In genomic region chr4:11367371-11367770, GRCh38 we compare ENCODE assay signal across 10 cellular contexts.
DNase-seq lines count a peak whose midpoint lies in the region; ATAC-seq and TF ChIP-seq lines count a peak whose summit lies in the region.
"Had no signal": no experiment of that assay in that cellular context is flagged by ENCODE, and none has a peak within 500 bp of the region (broad histone marks: within the 10 kb centered on the region; RNA-seq: fewer than 3 reads in every experiment).

No MANE protein-coding gene starts in this region.

- no peak overlapping the region for H3K27ac Mint-ChIP-seq in activated T-helper 17 cell treated with anti-CD3 and anti-CD28 coated beads, Interleukin-2, amount 50 U/mL, for 72 hours
- no peak overlapping the region for H3K27ac Mint-ChIP-seq in CD4-positive, alpha-beta memory T cell
- no peak overlapping the region for H3K27ac Mint-ChIP-seq in WTC11

- no peak overlapping the region for H3K27ac ChIP-seq in gastrocnemius medialis
- no peak overlapping the region for H3K27ac ChIP-seq in CD4-positive, alpha-beta memory T cell (ENCODE audit: low read depth, low read length)
- H3K27ac ChIP-seq: foreskin keratinocyte had no signal

- H3K27me3 ChIP-seq in gastrocnemius medialis, result no peaks in the 10 kb centered on the region
- no peaks in the 10 kb centered on the region for H3K27me3 ChIP-seq in CD4-positive, alpha-beta memory T cell (ENCODE audit: insufficient read depth, low read length)

- no peaks in the 10 kb centered on the region for H3K9me3 ChIP-seq in gastrocnemius medialis
- no peaks in the 10 kb centered on the region for H3K9me3 ChIP-seq in CD4-positive, alpha-beta memory T cell (ENCODE audit: control insufficient read depth in 1 of 2, low read length in 2 of 2)

- intact Hi-C loops in gastrocnemius medialis (cut with DNase I; ENCODE audit: low total_unique reads), result loop anchor here (1.0 kb wide), 1 partner anchor 29 kb away; no protein-coding TSS in a partner anchor
- intact Hi-C loops in CD4-positive, alpha-beta memory T cell (cut with micrococcal nuclease), result no loop called here

- TF ChIP-seq CTCF in gastrocnemius medialis (IDR thresholded peaks at IDR 0.05 in 4 of 5, conservative IDR thresholded peaks at IDR 0.05 in 1 of 5), result no peak
- TF ChIP-seq CTCF in WTC11 (IDR thresholded peaks at IDR 0.05), result no peak

- H3K4me1 Mint-ChIP-seq in activated T-helper 17 cell treated with anti-CD3 and anti-CD28 coated beads, Interleukin-2, amount 50 U/mL, for 72 hours, result no peaks in the 10 kb centered on the region
- H3K4me1 Mint-ChIP-seq in CD4-positive, alpha-beta memory T cell, result no peaks in the 10 kb centered on the region
- no peaks in the 10 kb centered on the region for H3K4me1 Mint-ChIP-seq in WTC11

- H3K4me1 ChIP-seq in gastrocnemius medialis, result no peaks in the 10 kb centered on the region
- H3K4me1 ChIP-seq in CD4-positive, alpha-beta memory T cell (ENCODE audit: insufficient read depth, low read length), result no peaks in the 10 kb centered on the region
- H3K4me1 ChIP-seq: foreskin keratinocyte had no signal

- CTCF ChIA-PET in CD4-positive, alpha-beta memory T cell (lab: Charles Lee; ENCODE audit: partially characterized antibody), result no interaction called here
- CTCF ChIA-PET in WTC11 (lab: Charles Lee), result no interaction called here

- in situ Hi-C loops in gastrocnemius medialis (cut with MboI; ENCODE audit: low sequenced_read_pairs in 4 of 4), result no loop called here

- no peak for TF ChIP-seq POLR2A in gastrocnemius medialis (IDR thresholded peaks at IDR 0.05)

- peaks cover 17% of the 10 kb centered on the region for H3K27me3 Mint-ChIP-seq in activated T-helper 17 cell treated with anti-CD3 and anti-CD28 coated beads, Interleukin-2, amount 50 U/mL, for 72 hours
- peaks cover 12% of the 10 kb centered on the region in 2 donors for H3K27me3 Mint-ChIP-seq in CD4-positive, alpha-beta memory T cell
- H3K27me3 Mint-ChIP-seq in WTC11 (ENCODE audit: low read depth), result peaks cover 8% of the 10 kb centered on the region; the same call in 1 of the 2 replicates

- no peaks in the 10 kb centered on the region for H3K9me3 Mint-ChIP-seq in activated T-helper 17 cell treated with anti-CD3 and anti-CD28 coated beads, Interleukin-2, amount 50 U/mL, for 72 hours
- H3K9me3 Mint-ChIP-seq in CD4-positive, alpha-beta memory T cell, result peaks cover 0 to 8% (median under 1%) of the 10 kb centered on the region in 8 donors
- H3K9me3 Mint-ChIP-seq in WTC11, result peaks cover 45% of the 10 kb centered on the region

- no peak overlapping the region for H3K4me3 Mint-ChIP-seq in activated T-helper 17 cell treated with anti-CD3 and anti-CD28 coated beads, Interleukin-2, amount 50 U/mL, for 72 hours
- no peak overlapping the region for H3K4me3 Mint-ChIP-seq in CD4-positive, alpha-beta memory T cell
- H3K4me3 Mint-ChIP-seq in WTC11, result no peak overlapping the region

- no peaks in the 10 kb centered on the region for H3K36me3 ChIP-seq in gastrocnemius medialis
- H3K36me3 ChIP-seq in CD4-positive, alpha-beta memory T cell (ENCODE audit: insufficient read depth, low read length), result no peaks in the 10 kb centered on the region

- no peak overlapping the region for H3K4me3 ChIP-seq in gastrocnemius medialis
- H3K4me3 ChIP-seq in CD4-positive, alpha-beta memory T cell (ENCODE audit: low read length in 2 of 2), result no peak overlapping the region

- DNase-seq in NCI-H2029 (lab: John Stamatoyannopoulos, UW) (peak; percentile 80), brain pericyte (ENCODE audit: low read depth, low spot score) (peak; percentile 41), hypothalamus (lab: John Stamatoyannopoulos, UW) (peak in 47 of 51 donors; percentile 3 to 86 (median 47)), gastrocnemius medialis (peak; percentile 60 to 79), WTC11 (ENCODE audit: low spot score) (no peak)
- DNase-seq in CD4-positive, alpha-beta memory T cell, result no peak
- no peak for DNase-seq in activated CD4-positive, alpha-beta T cell treated with anti-CD3 and anti-CD28 coated beads for 48 hours
- DNase-seq: activated gamma-delta T cell treated with Interleukin-2 at 50 U/mL for 16 hours, foreskin keratinocyte had no signal

- H3K36me3 Mint-ChIP-seq in activated T-helper 17 cell treated with anti-CD3 and anti-CD28 coated beads, Interleukin-2, amount 50 U/mL, for 72 hours (ENCODE audit: low read depth), result no peaks in the 10 kb centered on the region
- no peaks in the 10 kb centered on the region for H3K36me3 Mint-ChIP-seq in CD4-positive, alpha-beta memory T cell
- peaks cover 33% of the 10 kb centered on the region for H3K36me3 Mint-ChIP-seq in WTC11

- POLR2A ChIA-PET in CD4-positive, alpha-beta memory T cell (lab: Charles Lee; ENCODE audit: partially characterized antibody), result no interaction called here
- POLR2A ChIA-PET in WTC11 (lab: Charles Lee), result no interaction called here

- peak; percentile 83 to 84 for ATAC-seq in gastrocnemius medialis
- ATAC-seq in activated T-helper 17 cell treated with anti-CD3 and anti-CD28 coated beads, Interleukin-2, amount 50 U/mL, for 72 hours (replicated peaks), result no peak
- ATAC-seq in WTC11, result no peak
- ATAC-seq: foreskin keratinocyte had no signal

TF ChIP-seq in WTC11, 78 proteins besides CTCF, POLR2A, EP300 and RAD21:
- TF ChIP-seq GTF2I (CRISPR knock-in tag; conservative IDR thresholded peaks at IDR 0.05) (no peak), PREB (CRISPR knock-in tag; IDR thresholded peaks at IDR 0.05; ENCODE audit: borderline replicate concordance) (no peak), ATF3 (CRISPR knock-in tag; conservative IDR thresholded peaks at IDR 0.05) (no peak), ESRRA (CRISPR knock-in tag; IDR thresholded peaks at IDR 0.05; ENCODE audit: borderline replicate concordance) (no peak), NR2C2 (CRISPR knock-in tag; IDR thresholded peaks at IDR 0.05) (no peak), MAX (CRISPR knock-in tag; IDR thresholded peaks at IDR 0.05) (no peak), PRRX2 (CRISPR knock-in tag; IDR thresholded peaks at IDR 0.05) (no peak), TEAD1 (CRISPR knock-in tag; IDR thresholded peaks at IDR 0.05) (no peak), ZNF232 (CRISPR knock-in tag; IDR thresholded peaks at IDR 0.05) (no peak), EMX1 (CRISPR knock-in tag; IDR thresholded peaks at IDR 0.05) (no peak)
- TF ChIP-seq, protein P1, sequence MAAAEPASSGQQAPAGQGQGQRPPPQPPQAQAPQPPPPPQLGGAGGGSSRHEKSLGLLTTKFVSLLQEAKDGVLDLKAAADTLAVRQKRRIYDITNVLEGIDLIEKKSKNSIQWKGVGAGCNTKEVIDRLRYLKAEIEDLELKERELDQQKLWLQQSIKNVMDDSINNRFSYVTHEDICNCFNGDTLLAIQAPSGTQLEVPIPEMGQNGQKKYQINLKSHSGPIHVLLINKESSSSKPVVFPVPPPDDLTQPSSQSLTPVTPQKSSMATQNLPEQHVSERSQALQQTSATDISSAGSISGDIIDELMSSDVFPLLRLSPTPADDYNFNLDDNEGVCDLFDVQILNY (CRISPR knock-in tag; IDR thresholded peaks at IDR 0.05), result no peak

Comparison
In these comparisons a context has a peak if more than half of its experiments do, and no peak if none do; other contexts are left out.
1. DNase-seq: peak in NCI-H2029 (single experiment), brain pericyte (single experiment), hypothalamus (47 of 51) and gastrocnemius medialis (2 of 2); none in CD4-positive, alpha-beta memory T cell (0 of 5), WTC11 (single experiment) and activated CD4-positive, alpha-beta T cell treated with anti-CD3 and anti-CD28 coated beads for 48 hours (single experiment).
2. ATAC-seq: peak in gastrocnemius medialis (2 of 2); none in activated T-helper 17 cell treated with anti-CD3 and anti-CD28 coated beads, Interleukin-2, amount 50 U/mL, for 72 hours (single experiment) and WTC11 (single experiment).